In the genomic region with DNA sequence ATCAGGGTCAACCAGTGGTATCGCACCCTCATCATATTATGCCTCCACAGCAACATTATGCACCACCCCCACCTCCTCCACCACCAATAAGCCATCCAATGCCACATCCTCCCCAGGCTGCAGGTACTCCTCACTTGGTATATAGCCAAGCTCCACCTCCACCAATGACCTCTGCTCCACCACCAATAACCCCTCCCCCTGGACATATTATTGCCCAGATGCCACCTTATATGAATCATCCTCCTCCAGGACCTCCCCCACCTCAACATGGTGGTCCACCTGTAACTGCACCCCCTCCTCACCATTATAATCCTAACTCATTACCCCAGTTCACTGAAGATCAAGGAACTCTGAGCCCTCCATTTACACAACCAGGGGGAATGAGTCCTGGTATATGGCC, we compare ENCODE assay signal across 22 cellular contexts. TPM values are rescaled to one million over a fixed set of nuclear protein-coding genes. Genes with fewer than 3 reads are reported as not detected.
"Had no signal": no experiment of that assay in that cellular context is flagged by ENCODE, and none has a peak within 500 bp of the region (broad histone marks: within the 10 kb centered on the region; RNA-seq: fewer than 3 reads in every experiment).

No MANE protein-coding gene starts in this region.

- H3K27me3 Mint-ChIP-seq: activated CD4-positive, alpha-beta memory T cell treated with anti-CD3 and anti-CD28 coated beads, Interleukin-2, amount 10 ng/mL, durations not matched to agents 7 days and 5 days; activated naive CD4-positive, alpha-beta T cell treated with anti-CD3 and anti-CD28 coated beads, Interleukin-2, amount 10 ng/mL, durations not matched to agents 7 days and 5 days had no signal

- H3K27ac Mint-ChIP-seq: activated CD4-positive, alpha-beta memory T cell treated with anti-CD3 and anti-CD28 coated beads, Interleukin-2, amount 10 ng/mL, durations not matched to agents 7 days and 5 days; activated naive CD4-positive, alpha-beta T cell treated with anti-CD3 and anti-CD28 coated beads, Interleukin-2, amount 10 ng/mL, durations not matched to agents 7 days and 5 days; nephron; WTC11 had no signal

- H3K27ac ChIP-seq: adrenal gland, breast epithelium, esophagus squamous epithelium had no signal

- H3K9me3 Mint-ChIP-seq: activated CD4-positive, alpha-beta memory T cell treated with anti-CD3 and anti-CD28 coated beads, Interleukin-2, amount 10 ng/mL, durations not matched to agents 7 days and 5 days; activated naive CD4-positive, alpha-beta T cell treated with anti-CD3 and anti-CD28 coated beads, Interleukin-2, amount 10 ng/mL, durations not matched to agents 7 days and 5 days; nephron; WTC11 had no signal

- H3K9me3 ChIP-seq: adrenal gland, breast epithelium, esophagus squamous epithelium had no signal

- H3K4me3 ChIP-seq: adrenal gland, breast epithelium, esophagus squamous epithelium, smooth muscle cell had no signal

- H3K4me3 Mint-ChIP-seq: activated CD4-positive, alpha-beta memory T cell treated with anti-CD3 and anti-CD28 coated beads, Interleukin-2, amount 10 ng/mL, durations not matched to agents 7 days and 5 days; activated naive CD4-positive, alpha-beta T cell treated with anti-CD3 and anti-CD28 coated beads, Interleukin-2, amount 10 ng/mL, durations not matched to agents 7 days and 5 days; nephron; WTC11 had no signal

- H3K27me3 ChIP-seq: adrenal gland, breast epithelium, esophagus squamous epithelium had no signal

- H3K4me1 Mint-ChIP-seq: activated CD4-positive, alpha-beta memory T cell treated with anti-CD3 and anti-CD28 coated beads, Interleukin-2, amount 10 ng/mL, durations not matched to agents 7 days and 5 days; activated naive CD4-positive, alpha-beta T cell treated with anti-CD3 and anti-CD28 coated beads, Interleukin-2, amount 10 ng/mL, durations not matched to agents 7 days and 5 days; nephron; WTC11 had no signal

- H3K4me1 ChIP-seq: adrenal gland, breast epithelium, esophagus squamous epithelium had no signal

- H3K36me3 ChIP-seq: breast epithelium had no signal

- H3K4me2 ChIP-seq: smooth muscle cell had no signal

- DNase-seq: activated CD4-positive, alpha-beta memory T cell treated with anti-CD3 and anti-CD28 coated beads, Interleukin-2, amount 10 ng/mL, durations not matched to agents 7 days and 5 days; activated CD4-positive, alpha-beta T cell treated with anti-CD3 and anti-CD28 coated beads for 4 hours; activated CD8-positive, alpha-beta memory T cell treated with anti-CD3 and anti-CD28 coated beads, Interleukin-2, amount 50 U/mL, for 4 hours; activated effector memory CD4-positive, alpha-beta T cell treated with Interleukin-2 at 50 U/mL for 16 hours; activated naive CD4-positive, alpha-beta T cell treated with anti-CD3 and anti-CD28 coated beads, Interleukin-2, amount 10 ng/mL, durations not matched to agents 7 days and 5 days; activated T-cell treated with anti-CD3 and anti-CD28 coated beads, Interleukin-2, amount 50 U/mL, for 48 hours; adrenal gland; cerebellar nuclear complex; effector CD4-positive, alpha-beta T cell; esophagus squamous epithelium; mesendoderm; nucleus accumbens; stimulated activated CD4-positive, alpha-beta T cell treated with anti-CD3 and anti-CD28 coated beads, Interleukin-4, amount 100 ng/mL, for 1 hour had no signal

- ATAC-seq: sciatic nerve, WTC11 had no signal

RNA-seq across cellular contexts. Expression of a gene that starts 44.4 kb away (rescaled TPM):
- total RNA-seq: activated CD4-positive, alpha-beta memory T cell treated with anti-CD3 and anti-CD28 coated beads, Interleukin-2, amount 10 ng/mL, durations not matched to agents 7 days and 5 days; astrocyte; endothelial cell of umbilical vein; esophagus squamous epithelium; glomerular endothelial cell; sciatic nerve; smooth muscle cell; urinary bladder had no signal
- polyA plus RNA-seq: endothelial cell of umbilical vein, smooth muscle cell had no signal
